Comparison of ENCODE assay signal across 1 cellular context in genomic region chr6:167404385-167405049, GRCh38.
TF ChIP-seq lines count a peak whose summit lies in the region.

No MANE protein-coding gene starts in this region.

TF ChIP-seq in H1, 55 proteins besides CTCF, POLR2A, EP300 and RAD21:
- TF ChIP-seq YY1 (IDR thresholded peaks at IDR 0.05; ENCODE audit: low read depth, low read length), result no peak
- no peak for TF ChIP-seq ASH2L (IDR thresholded peaks at IDR 0.05; ENCODE audit: low read length)
- TF ChIP-seq E2F6 (IDR thresholded peaks at IDR 0.05), result peak; percentile 31
